Comparison of ENCODE assay signal across 8 cellular contexts in the genomic region with DNA sequence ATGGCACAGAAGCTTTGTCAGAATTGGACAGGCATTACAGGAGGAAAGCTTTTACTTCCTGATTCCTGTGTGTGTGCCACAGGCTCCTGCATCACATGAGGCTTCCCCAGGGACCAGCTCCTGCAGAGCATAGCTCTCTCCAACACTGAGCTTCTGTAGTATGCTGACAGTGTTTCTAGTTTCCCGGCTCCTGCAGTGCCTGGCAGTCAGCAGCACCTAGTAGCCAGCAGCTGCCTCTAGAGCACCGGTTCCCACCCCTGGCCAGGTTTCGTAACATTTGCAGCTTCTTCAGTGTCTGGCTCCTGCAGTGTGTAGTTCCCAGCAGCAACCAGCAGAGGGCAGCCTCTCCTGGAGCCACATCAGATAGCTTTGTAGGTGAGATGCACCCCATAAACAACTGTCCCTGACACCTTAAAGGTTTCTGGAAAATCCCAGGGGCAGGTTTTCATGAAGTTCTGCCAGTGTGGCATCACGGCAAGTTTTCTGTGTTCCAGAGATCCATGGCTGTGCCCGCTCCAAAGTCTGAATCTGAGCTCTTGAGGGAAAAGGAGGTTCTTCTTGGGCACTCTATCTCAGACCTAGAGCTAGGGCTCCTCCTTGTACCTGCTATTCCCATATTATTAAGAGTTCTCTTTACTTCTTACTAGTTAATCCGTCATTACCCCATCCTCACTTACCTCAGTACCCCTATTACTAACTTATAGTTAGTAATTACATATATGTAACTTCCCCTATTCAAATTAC. TPM values are rescaled to one million over a fixed set of nuclear protein-coding genes. Genes with fewer than 3 reads are reported as not detected.
DNase-seq lines count a peak whose midpoint lies in the region; ATAC-seq and TF ChIP-seq lines count a peak whose summit lies in the region.

No MANE protein-coding gene starts in this region.

- no peaks in the 10 kb centered on the region for H3K36me3 Mint-ChIP-seq in GM23338 (ENCODE audit: low read depth)

- no peaks in the 10 kb centered on the region for H4K20me1 ChIP-seq in GM23338 (replicated peaks; ENCODE audit: insufficient read depth)

- no peak overlapping the region for H3K4me2 ChIP-seq in GM23338

- H3K9me3 Mint-ChIP-seq in GM23338: peaks cover 3% of the 10 kb centered on the region; the same call in 2 of the 3 replicates

- peak; percentile 99 for ATAC-seq in GM23338

- TF ChIP-seq CTCF in GM23338 (conservative IDR thresholded peaks at IDR 0.05; ENCODE audit: low read depth in 2 of 2) (peak; percentile 97 to 98), fibroblast of villous mesenchyme (IDR thresholded peaks at IDR 0.05; ENCODE audit: insufficient read depth, low read depth, low read length) (peak; percentile 100), suprapubic skin (IDR thresholded peaks at IDR 0.05) (peak; percentile 91 to 99)

- 17% methylated on average over 6 of the region's 6 CpGs for WGBS in suprapubic skin

- no peaks in the 10 kb centered on the region for H3K79me2 ChIP-seq in GM23338 (replicated peaks; ENCODE audit: insufficient read depth)

- H3K9me3 ChIP-seq in suprapubic skin: no peaks in the 10 kb centered on the region

- TF ChIP-seq POLR2A in suprapubic skin (IDR thresholded peaks at IDR 0.05): no peak

- H3K4me1 ChIP-seq in GM23338 (ENCODE audit: insufficient read depth): peaks cover 3% of the 10 kb centered on the region; the same call in 1 of the 2 replicates
- H3K4me1 ChIP-seq in suprapubic skin: peaks cover 15% of the 10 kb centered on the region

- H3K27me3 ChIP-seq in GM23338 (ENCODE audit: insufficient read depth): no peaks in the 10 kb centered on the region
- H3K27me3 ChIP-seq in suprapubic skin: no peaks in the 10 kb centered on the region

- no peak overlapping the region for H3K27ac Mint-ChIP-seq in GM23338

- no peak overlapping the region; the same call in 2 of the 3 replicates for H3K4me3 Mint-ChIP-seq in GM23338

- H3K27ac ChIP-seq in GM23338 (ENCODE audit: low read depth): no peak overlapping the region
- H3K27ac ChIP-seq in suprapubic skin: peak overlapping the region; percentile 66

- H3K4me3 ChIP-seq in GM23338 (no peak overlapping the region), fibroblast of villous mesenchyme (ENCODE audit: low read depth, low read length) (no peak overlapping the region), suprapubic skin (peak overlapping the region; percentile 2)

- peak overlapping the region; percentile 34; the same call in 1 of the 2 replicates for H2AFZ ChIP-seq in GM23338

- no peak for TF ChIP-seq EP300 in suprapubic skin (IDR thresholded peaks at IDR 0.05)

- peak; percentile 96 for DNase-seq in ELF-1 (ENCODE audit: low read depth, low spot score)
- peak; percentile 93 for DNase-seq in GM23338 (ENCODE audit: low spot score)
- peak; percentile 78 for DNase-seq in LHCN-M2 (ENCODE audit: low read depth)
- DNase-seq in RPMI7951 (ENCODE audit: low read depth): peak; percentile 72
- DNase-seq in activated T-helper 9 cell treated with anti-CD3 and anti-CD28 coated beads, Interleukin-2, amount 50 U/mL, for 16 hours (ENCODE audit: low read depth): peak; percentile 73
- DNase-seq in fibroblast of villous mesenchyme (ENCODE audit: low read depth): peak; percentile 88
- DNase-seq in nucleus accumbens (lab: John Stamatoyannopoulos, UW): peak in 53 of 56 donors; percentile 12 to 89 (median 62)
- peak; percentile 90 to 94 for DNase-seq in suprapubic skin (ENCODE audit: low spot score in 2 of 2)

- peaks cover 4% of the 10 kb centered on the region for H3K4me1 Mint-ChIP-seq in GM23338

- H3K27me3 Mint-ChIP-seq in GM23338 (ENCODE audit: insufficient read depth, low read depth, poor library complexity): peaks cover 4% of the 10 kb centered on the region

- H3F3A ChIP-seq in GM23338 (replicated peaks; ENCODE audit: low read depth): no peaks in the 10 kb centered on the region

- H3K36me3 ChIP-seq in GM23338 (ENCODE audit: insufficient read depth) (no peaks in the 10 kb centered on the region), suprapubic skin (no peaks in the 10 kb centered on the region)

- no peaks in the 10 kb centered on the region for H3K9me2 ChIP-seq in GM23338 (ENCODE audit: insufficient read depth)

TF ChIP-seq in GM23338, 12 proteins besides CTCF, POLR2A, EP300 and RAD21:
- TF ChIP-seq NANOG (IDR thresholded peaks at IDR 0.05; ENCODE audit: borderline replicate concordance) (no peak), ZNF114 (CRISPR knock-in tag; IDR thresholded peaks at IDR 0.05) (no peak), CREB1 (CRISPR knock-in tag; IDR thresholded peaks at IDR 0.05; ENCODE audit: low read depth) (peak; percentile 8; the same call in 1 of the 2 replicates), POLR2AphosphoS5 (IDR thresholded peaks at IDR 0.05; ENCODE audit: low read depth) (no peak), EZH2 (IDR thresholded peaks at IDR 0.05; ENCODE audit: low read depth, unreplicated experiment) (no peak)
- TF ChIP-seq, protein P1, sequence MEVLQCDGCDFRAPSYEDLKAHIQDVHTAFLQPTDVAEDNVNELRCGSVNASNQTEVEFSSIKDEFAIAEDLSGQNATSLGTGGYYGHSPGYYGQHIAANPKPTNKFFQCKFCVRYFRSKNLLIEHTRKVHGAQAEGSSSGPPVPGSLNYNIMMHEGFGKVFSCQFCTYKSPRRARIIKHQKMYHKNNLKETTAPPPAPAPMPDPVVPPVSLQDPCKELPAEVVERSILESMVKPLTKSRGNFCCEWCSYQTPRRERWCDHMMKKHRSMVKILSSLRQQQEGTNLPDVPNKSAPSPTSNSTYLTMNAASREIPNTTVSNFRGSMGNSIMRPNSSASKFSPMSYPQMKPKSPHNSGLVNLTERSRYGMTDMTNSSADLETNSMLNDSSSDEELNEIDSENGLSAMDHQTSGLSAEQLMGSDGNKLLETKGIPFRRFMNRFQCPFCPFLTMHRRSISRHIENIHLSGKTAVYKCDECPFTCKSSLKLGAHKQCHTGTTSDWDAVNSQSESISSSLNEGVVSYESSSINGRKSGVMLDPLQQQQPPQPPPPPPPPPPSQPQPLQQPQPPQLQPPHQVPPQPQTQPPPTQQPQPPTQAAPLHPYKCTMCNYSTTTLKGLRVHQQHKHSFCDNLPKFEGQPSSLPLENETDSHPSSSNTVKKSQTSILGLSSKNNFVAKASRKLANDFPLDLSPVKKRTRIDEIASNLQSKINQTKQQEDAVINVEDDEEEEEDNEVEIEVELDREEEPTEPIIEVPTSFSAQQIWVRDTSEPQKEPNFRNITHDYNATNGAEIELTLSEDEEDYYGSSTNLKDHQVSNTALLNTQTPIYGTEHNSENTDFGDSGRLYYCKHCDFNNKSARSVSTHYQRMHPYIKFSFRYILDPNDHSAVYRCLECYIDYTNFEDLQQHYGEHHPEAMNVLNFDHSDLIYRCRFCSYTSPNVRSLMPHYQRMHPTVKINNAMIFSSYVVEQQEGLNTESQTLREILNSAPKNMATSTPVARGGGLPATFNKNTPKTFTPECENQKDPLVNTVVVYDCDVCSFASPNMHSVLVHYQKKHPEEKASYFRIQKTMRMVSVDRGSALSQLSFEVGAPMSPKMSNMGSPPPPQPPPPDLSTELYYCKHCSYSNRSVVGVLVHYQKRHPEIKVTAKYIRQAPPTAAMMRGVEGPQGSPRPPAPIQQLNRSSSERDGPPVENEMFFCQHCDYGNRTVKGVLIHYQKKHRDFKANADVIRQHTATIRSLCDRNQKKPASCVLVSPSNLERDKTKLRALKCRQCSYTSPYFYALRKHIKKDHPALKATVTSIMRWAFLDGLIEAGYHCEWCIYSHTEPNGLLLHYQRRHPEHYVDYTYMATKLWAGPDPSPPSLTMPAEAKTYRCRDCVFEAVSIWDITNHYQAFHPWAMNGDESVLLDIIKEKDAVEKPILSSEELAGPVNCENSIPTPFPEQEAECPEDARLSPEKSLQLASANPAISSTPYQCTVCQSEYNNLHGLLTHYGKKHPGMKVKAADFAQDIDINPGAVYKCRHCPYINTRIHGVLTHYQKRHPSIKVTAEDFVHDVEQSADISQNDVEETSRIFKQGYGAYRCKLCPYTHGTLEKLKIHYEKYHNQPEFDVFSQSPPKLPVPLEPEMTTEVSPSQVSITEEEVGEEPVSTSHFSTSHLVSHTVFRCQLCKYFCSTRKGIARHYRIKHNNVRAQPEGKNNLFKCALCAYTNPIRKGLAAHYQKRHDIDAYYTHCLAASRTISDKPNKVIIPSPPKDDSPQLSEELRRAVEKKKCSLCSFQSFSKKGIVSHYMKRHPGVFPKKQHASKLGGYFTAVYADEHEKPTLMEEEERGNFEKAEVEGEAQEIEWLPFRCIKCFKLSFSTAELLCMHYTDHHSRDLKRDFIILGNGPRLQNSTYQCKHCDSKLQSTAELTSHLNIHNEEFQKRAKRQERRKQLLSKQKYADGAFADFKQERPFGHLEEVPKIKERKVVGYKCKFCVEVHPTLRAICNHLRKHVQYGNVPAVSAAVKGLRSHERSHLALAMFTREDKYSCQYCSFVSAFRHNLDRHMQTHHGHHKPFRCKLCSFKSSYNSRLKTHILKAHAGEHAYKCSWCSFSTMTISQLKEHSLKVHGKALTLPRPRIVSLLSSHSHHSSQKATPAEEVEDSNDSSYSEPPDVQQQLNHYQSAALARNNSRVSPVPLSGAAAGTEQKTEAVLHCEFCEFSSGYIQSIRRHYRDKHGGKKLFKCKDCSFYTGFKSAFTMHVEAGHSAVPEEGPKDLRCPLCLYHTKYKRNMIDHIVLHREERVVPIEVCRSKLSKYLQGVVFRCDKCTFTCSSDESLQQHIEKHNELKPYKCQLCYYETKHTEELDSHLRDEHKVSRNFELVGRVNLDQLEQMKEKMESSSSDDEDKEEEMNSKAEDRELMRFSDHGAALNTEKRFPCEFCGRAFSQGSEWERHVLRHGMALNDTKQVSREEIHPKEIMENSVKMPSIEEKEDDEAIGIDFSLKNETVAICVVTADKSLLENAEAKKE (CRISPR knock-in tag; IDR thresholded peaks at IDR 0.05): no peak

RNA-seq across cellular contexts. Expression of a gene that starts 5.7 kb away (rescaled TPM):
- total RNA-seq in GM23338 (2014; rRNA removed; shearing (Covaris generic)): 323 and 602 TPM in 2 replicates
- 360 and 368 TPM in 2 replicates for polyA plus RNA-seq in GM23338 (2016; fragmentation: Nextera tagmentation; extraction: Ambion mirVana)
- total RNA-seq in LHCN-M2 (2014; rRNA removed) (257 and 361 TPM in 2 replicates), fibroblast of villous mesenchyme (150 and 182 TPM in 2 replicates), suprapubic skin (100 to 1,000 TPM; 149 to 410 (median 231) TPM)
- 128 TPM for polyA plus RNA-seq in LHCN-M2 (2012)
- 259 and 300 TPM in 2 replicates for total RNA-seq in RPMI7951 (2014; rRNA removed; shearing (Covaris generic))
